ENCODE assay signal across 28 cellular contexts in genomic region chr2:236261452-236261851, GRCh38. TPM values are rescaled to one million over a fixed set of nuclear protein-coding genes. Genes with fewer than 3 reads are reported as not detected.
"Had no signal": no experiment of that assay in that cellular context is flagged by ENCODE, and none has a peak within 500 bp of the region (broad histone marks: within the 10 kb centered on the region; RNA-seq: fewer than 3 reads in every experiment).

No MANE protein-coding gene starts in this region.

- DNase-seq: activated CD4-positive, alpha-beta memory T cell treated with anti-CD3 and anti-CD28 coated beads, Interleukin-2, amount 10 ng/mL, durations not matched to agents 7 days and 5 days; activated CD4-positive, alpha-beta T cell treated with anti-CD3 and anti-CD28 coated beads for 48 hours; activated CD4-positive, CD25-positive, alpha-beta regulatory T cell; activated naive CD4-positive, alpha-beta T cell treated with Interleukin-2 at 50 U/mL for 16 hours; activated naive CD8-positive, alpha-beta T cell treated with anti-CD3 and anti-CD28 coated beads, Interleukin-2, amount 10 ng/mL, durations not matched to agents 7 days and 5 days; amygdala; body of pancreas; hypothalamus; islet precursor cell; midbrain; occipital lobe; posterior cingulate gyrus; right cardiac atrium; small intestine; stimulated activated CD4-positive, alpha-beta T cell treated with anti-CD3 and anti-CD28 coated beads, Interleukin-15, amount 100 ng/mL, for 24 hours; stimulated activated CD4-positive, alpha-beta T cell treated with anti-CD3 and anti-CD28 coated beads, Interleukin-2, amount 100 ng/mL, for 48 hours; stimulated activated naive CD8-positive, alpha-beta T cell treated with anti-CD3 and anti-CD28 coated beads, Interleukin-15, amount 100 ng/mL, for 72 hours; T-helper 1 cell; T-helper 9 cell; trophoblast cell had no signal

- H3K27me3 Mint-ChIP-seq: activated CD8-positive, alpha-beta memory T cell treated with anti-CD3 and anti-CD28 coated beads, Interleukin-2, amount 10 ng/mL, durations not matched to agents 7 days and 5 days; activated naive CD8-positive, alpha-beta T cell treated with anti-CD3 and anti-CD28 coated beads, Interleukin-2, amount 10 ng/mL, durations not matched to agents 7 days and 5 days had no signal

- H3K36me3 Mint-ChIP-seq: activated CD8-positive, alpha-beta memory T cell treated with anti-CD3 and anti-CD28 coated beads, Interleukin-2, amount 10 ng/mL, durations not matched to agents 7 days and 5 days; activated naive CD8-positive, alpha-beta T cell treated with anti-CD3 and anti-CD28 coated beads, Interleukin-2, amount 10 ng/mL, durations not matched to agents 7 days and 5 days had no signal

- H3K4me3 Mint-ChIP-seq: activated CD4-positive, alpha-beta memory T cell treated with anti-CD3 and anti-CD28 coated beads, Interleukin-2, amount 10 ng/mL, durations not matched to agents 7 days and 5 days; activated CD8-positive, alpha-beta memory T cell treated with anti-CD3 and anti-CD28 coated beads, Interleukin-2, amount 10 ng/mL, durations not matched to agents 7 days and 5 days; activated naive CD8-positive, alpha-beta T cell treated with anti-CD3 and anti-CD28 coated beads, Interleukin-2, amount 10 ng/mL, durations not matched to agents 7 days and 5 days; stimulated activated naive CD8-positive, alpha-beta T cell treated with anti-CD3 and anti-CD28 coated beads, Interleukin-15, amount 100 ng/mL, for 72 hours had no signal

- H3K9me3 ChIP-seq: body of pancreas, esophagus muscularis mucosa, vagina had no signal

- H3K4me3 ChIP-seq: body of pancreas, coronary artery, esophagus muscularis mucosa, vagina had no signal

- H3K4me1 ChIP-seq: body of pancreas, vagina had no signal

- H3K4me1 Mint-ChIP-seq: activated CD4-positive, alpha-beta memory T cell treated with anti-CD3 and anti-CD28 coated beads, Interleukin-2, amount 10 ng/mL, durations not matched to agents 7 days and 5 days; activated CD8-positive, alpha-beta memory T cell treated with anti-CD3 and anti-CD28 coated beads, Interleukin-2, amount 10 ng/mL, durations not matched to agents 7 days and 5 days; activated naive CD8-positive, alpha-beta T cell treated with anti-CD3 and anti-CD28 coated beads, Interleukin-2, amount 10 ng/mL, durations not matched to agents 7 days and 5 days; stimulated activated naive CD8-positive, alpha-beta T cell treated with anti-CD3 and anti-CD28 coated beads, Interleukin-15, amount 100 ng/mL, for 72 hours had no signal

- H3K36me3 ChIP-seq: esophagus muscularis mucosa, vagina had no signal

- H3K9me3 Mint-ChIP-seq: activated CD4-positive, alpha-beta memory T cell treated with anti-CD3 and anti-CD28 coated beads, Interleukin-2, amount 10 ng/mL, durations not matched to agents 7 days and 5 days had no signal

- H3K27me3 ChIP-seq: body of pancreas, vagina had no signal

- H3K27ac ChIP-seq: body of pancreas, coronary artery, esophagus muscularis mucosa, vagina had no signal

- H3K27ac Mint-ChIP-seq: activated CD4-positive, alpha-beta memory T cell treated with anti-CD3 and anti-CD28 coated beads, Interleukin-2, amount 10 ng/mL, durations not matched to agents 7 days and 5 days; activated CD8-positive, alpha-beta memory T cell treated with anti-CD3 and anti-CD28 coated beads, Interleukin-2, amount 10 ng/mL, durations not matched to agents 7 days and 5 days; activated naive CD8-positive, alpha-beta T cell treated with anti-CD3 and anti-CD28 coated beads, Interleukin-2, amount 10 ng/mL, durations not matched to agents 7 days and 5 days; activated T-helper 2 cell treated with anti-CD3 and anti-CD28 coated beads, Interferon-gamma antibody, Interleukin-2, Interleukin-4, amounts not matched to agents 10 μg/mL and 5 μg/mL and 100 μg/mL, durations not matched to agents 14 hours and 24 hours and 36 hours; stimulated activated naive CD8-positive, alpha-beta T cell treated with anti-CD3 and anti-CD28 coated beads, Interleukin-15, amount 100 ng/mL, for 72 hours had no signal

- ATAC-seq: activated CD8-positive, alpha-beta memory T cell treated with anti-CD3 and anti-CD28 coated beads, Interleukin-2, amount 10 ng/mL, durations not matched to agents 7 days and 5 days; body of pancreas; stimulated activated naive CD8-positive, alpha-beta T cell treated with anti-CD3 and anti-CD28 coated beads, Interleukin-15, amount 100 ng/mL, for 72 hours had no signal

RNA-seq across cellular contexts. Expression of gene ASB18, which starts 2.8 kb away (rescaled TPM):
- total RNA-seq: activated CD4-positive, alpha-beta memory T cell treated with anti-CD3 and anti-CD28 coated beads, Interleukin-2, amount 10 ng/mL, durations not matched to agents 7 days and 5 days; activated CD8-positive, alpha-beta memory T cell treated with anti-CD3 and anti-CD28 coated beads, Interleukin-2, amount 10 ng/mL, durations not matched to agents 7 days and 5 days; activated naive CD8-positive, alpha-beta T cell treated with anti-CD3 and anti-CD28 coated beads, Interleukin-2, amount 10 ng/mL, durations not matched to agents 7 days and 5 days; activated T-helper 2 cell treated with anti-CD3 and anti-CD28 coated beads, Interferon-gamma antibody, Interleukin-2, Interleukin-4, amounts not matched to agents 10 μg/mL and 5 μg/mL and 100 μg/mL, durations not matched to agents 14 hours and 24 hours and 36 hours; body of pancreas; esophagus muscularis mucosa; lung microvascular endothelial cell; temporal lobe; vagina had no signal
- polyA plus RNA-seq: neural cell, small intestine had no signal
